19 cellular contexts compared by ENCODE assay signal in genomic region chr19:49605605-49606004, GRCh38. TPM values are rescaled to one million over a fixed set of nuclear protein-coding genes. Genes with fewer than 3 reads are reported as not detected.
DNase-seq lines count a peak whose midpoint lies in the region; ATAC-seq and TF ChIP-seq lines count a peak whose summit lies in the region.
"Had no signal": no experiment of that assay in that cellular context is flagged by ENCODE, and none has a peak within 500 bp of the region (broad histone marks: within the 10 kb centered on the region; RNA-seq: fewer than 3 reads in every experiment).

No MANE protein-coding gene starts in this region.

- no peaks in the 10 kb centered on the region for H3K27me3 Mint-ChIP-seq in activated CD4-positive, alpha-beta T cell treated with anti-CD3 and anti-CD28 coated beads for 36 hours
- H3K27me3 Mint-ChIP-seq in naive thymus-derived CD4-positive, alpha-beta T cell, result no peaks in the 10 kb centered on the region

- TF ChIP-seq POLR2A in gastrocnemius medialis (IDR thresholded peaks at IDR 0.05), result no peak

- no peaks in the 10 kb centered on the region for H3K27me3 ChIP-seq in gastrocnemius medialis
- H3K27me3 ChIP-seq in naive thymus-derived CD4-positive, alpha-beta T cell (ENCODE audit: control insufficient read depth in 2 of 2, insufficient read depth in 2 of 2, low read length in 2 of 2), result no peaks in the 10 kb centered on the region

- peak; percentile 16 for ATAC-seq in activated CD4-positive, alpha-beta T cell treated with anti-CD3 and anti-CD28 coated beads for 36 hours
- ATAC-seq in gastrocnemius medialis, result peak; percentile 74 to 82
- ATAC-seq in naive thymus-derived CD4-positive, alpha-beta T cell, result no peak

- H3K4me1 ChIP-seq in HEK293 (ENCODE audit: control insufficient read depth, insufficient read depth, low read length) (no peaks in the 10 kb centered on the region), gastrocnemius medialis (peaks cover 7 to 9% of the 10 kb centered on the region in 2 donors)
- no peaks in the 10 kb centered on the region for H3K4me1 ChIP-seq in naive thymus-derived CD4-positive, alpha-beta T cell (ENCODE audit: control insufficient read depth in 2 of 2, insufficient read depth in 2 of 2, low read length in 2 of 2)

- no peaks in the 10 kb centered on the region for H3K9me3 ChIP-seq in HEK293 (ENCODE audit: control insufficient read depth, insufficient read depth, low read depth, low read length)
- H3K9me3 ChIP-seq in gastrocnemius medialis, result no peaks in the 10 kb centered on the region
- no peaks in the 10 kb centered on the region for H3K9me3 ChIP-seq in naive thymus-derived CD4-positive, alpha-beta T cell (ENCODE audit: control insufficient read depth in 2 of 3, low read length in 3 of 3)

- peaks cover 11% of the 10 kb centered on the region for H3K4me1 Mint-ChIP-seq in activated CD4-positive, alpha-beta T cell treated with anti-CD3 and anti-CD28 coated beads for 36 hours
- peaks cover 2 to 28% (median 18%) of the 10 kb centered on the region in 7 donors for H3K4me1 Mint-ChIP-seq in naive thymus-derived CD4-positive, alpha-beta T cell

- in situ Hi-C loops in gastrocnemius medialis (cut with MboI; ENCODE audit: low sequenced_read_pairs in 4 of 4), result no loop called here

- peaks cover 29% of the 10 kb centered on the region for H3K36me3 Mint-ChIP-seq in activated CD4-positive, alpha-beta T cell treated with anti-CD3 and anti-CD28 coated beads for 36 hours (ENCODE audit: low read depth)
- H3K36me3 Mint-ChIP-seq in naive thymus-derived CD4-positive, alpha-beta T cell, result peaks cover 0 to 13% (median 11%) of the 10 kb centered on the region in 5 donors

- no peak overlapping the region for H3K27ac Mint-ChIP-seq in activated CD4-positive, alpha-beta T cell treated with anti-CD3 and anti-CD28 coated beads for 36 hours
- H3K27ac Mint-ChIP-seq in naive thymus-derived CD4-positive, alpha-beta T cell, result peak overlapping the region in 1 of 9 donors; percentile 38

- H3K9me3 Mint-ChIP-seq in activated CD4-positive, alpha-beta T cell treated with anti-CD3 and anti-CD28 coated beads for 36 hours (ENCODE audit: low read depth), result no peaks in the 10 kb centered on the region
- no peaks in the 10 kb centered on the region for H3K9me3 Mint-ChIP-seq in naive thymus-derived CD4-positive, alpha-beta T cell

- CTCF ChIA-PET in activated CD4-positive, alpha-beta T cell treated with anti-CD3 and anti-CD28 coated beads for 36 hours (lab: Charles Lee), result interaction anchor here (1.1 kb wide), 1 partner anchor 13 kb away, joined by 4 read pairs; no protein-coding TSS in a partner anchor
- CTCF ChIA-PET in HEK293 (lab: Yijun Ruan, JAX), result no interaction called here
- CTCF ChIA-PET in naive thymus-derived CD4-positive, alpha-beta T cell (lab: Charles Lee), result no interaction called here

- intact Hi-C loops in activated CD4-positive, alpha-beta T cell treated with anti-CD3 and anti-CD28 coated beads for 36 hours (cut with DNase I, micrococcal nuclease), result no loop called here
- intact Hi-C loops in gastrocnemius medialis (cut with DNase I; ENCODE audit: low total_unique reads), result no loop called here
- intact Hi-C loops in naive thymus-derived CD4-positive, alpha-beta T cell (cut with micrococcal nuclease), result no loop called here

- H3K36me3 ChIP-seq in HEK293 (ENCODE audit: control insufficient read depth in 2 of 2, insufficient read depth in 1 of 2, low read length in 2 of 2) (peaks cover 69 to 89% of the 10 kb centered on the region in 2 experiments), gastrocnemius medialis (peaks cover 0 to 32% of the 10 kb centered on the region in 2 donors)
- peaks cover 0 to 91% (median 16%) of the 10 kb centered on the region in 3 experiments for H3K36me3 ChIP-seq in naive thymus-derived CD4-positive, alpha-beta T cell (ENCODE audit: control insufficient read depth in 2 of 3, insufficient read depth in 3 of 3, low read length in 3 of 3)

- H3K4me3 ChIP-seq in HEK293 (ENCODE audit: low read depth, low read length) (no peak overlapping the region), gastrocnemius medialis (no peak overlapping the region)
- no peak overlapping the region for H3K4me3 ChIP-seq in naive thymus-derived CD4-positive, alpha-beta T cell (ENCODE audit: low read length)

- TF ChIP-seq CTCF in HEK293 (tag by site-specific recombination; IDR thresholded peaks at IDR 0.05) (no peak), gastrocnemius medialis (IDR thresholded peaks at IDR 0.05 in 4 of 5, conservative IDR thresholded peaks at IDR 0.05 in 1 of 5) (no peak), GM20000 (IDR thresholded peaks at IDR 0.05; ENCODE audit: extremely low read depth, missing control alignments) (no peak)

- H3K27ac ChIP-seq in HEK293 (ENCODE audit: extremely low read depth, low read depth, low read length), result 0 out of 2 replicates have a peak overlapping the region, but pooled peaks have one; percentile 24
- peak overlapping the region; percentile 58 to 72 (median 68) for H3K27ac ChIP-seq in gastrocnemius medialis
- no peak overlapping the region for H3K27ac ChIP-seq in naive thymus-derived CD4-positive, alpha-beta T cell (ENCODE audit: low read depth, low read length)

- H3K4me3 Mint-ChIP-seq in activated CD4-positive, alpha-beta T cell treated with anti-CD3 and anti-CD28 coated beads for 36 hours, result no peak overlapping the region
- no peak overlapping the region for H3K4me3 Mint-ChIP-seq in naive thymus-derived CD4-positive, alpha-beta T cell

- POLR2A ChIA-PET in activated CD4-positive, alpha-beta T cell treated with anti-CD3 and anti-CD28 coated beads for 36 hours (lab: Charles Lee), result no interaction called here
- POLR2A ChIA-PET in HEK293 (lab: Yijun Ruan, JAX), result interaction anchor here (0.6 kb wide), 1 partner anchor 144 kb away, joined by 3 read pairs; no protein-coding TSS in a partner anchor
- POLR2A ChIA-PET in naive thymus-derived CD4-positive, alpha-beta T cell (lab: Charles Lee), result no interaction called here

- DNase-seq in activated CD4-positive, alpha-beta T cell treated with anti-CD3 and anti-CD28 coated beads for 36 hours, result no peak
- DNase-seq in activated CD4-positive, alpha-beta T cell treated with anti-CD3 and anti-CD28 coated beads, Interleukin-2, amount 50 U/mL, for 1 hour, result no peak
- peak; percentile 37 to 79 for DNase-seq in gastrocnemius medialis
- DNase-seq in naive thymus-derived CD4-positive, alpha-beta T cell, result no peak
- no peak for DNase-seq in GM20000 (ENCODE audit: low spot score)
- DNase-seq: AML-193, DMS79 treated with DMSO at 0.1 percent for 48 hours, Karpas-422, NCI-H1105 treated with DMSO at 0.1 percent for 48 hours, NCI-H2029 treated with DMSO at 0.1 percent for 48 hours, NCI-H2171, NCI-H345, NCI-H524, NCI-H82, OCI-M1, SHP77 had no signal

TF ChIP-seq in HEK293, 187 proteins besides CTCF, POLR2A, EP300 and RAD21:
- peak; percentile 77 for TF ChIP-seq ZNF623 (tag by site-specific recombination; IDR thresholded peaks at IDR 0.05)
- no peak for TF ChIP-seq ZFP37 (tag by site-specific recombination; IDR thresholded peaks at IDR 0.05)
TF ChIP-seq in HEK293: peak in this region for 1.

RNA-seq across cellular contexts. Expression of gene PRR12, which starts 14.6 kb away (rescaled TPM):
- 10 to 100 TPM; 21.0 to 22.7 TPM for total RNA-seq in activated CD4-positive, alpha-beta T cell treated with anti-CD3 and anti-CD28 coated beads for 36 hours
- total RNA-seq in gastrocnemius medialis, result 1 to 10 TPM; 3.4 to 7.7 (median 3.8) TPM
- total RNA-seq in naive thymus-derived CD4-positive, alpha-beta T cell, result 10 to 100 TPM; 45.6 to 69.4 (median 60.0) TPM
- under 1 TPM; 0.25 to 0.74 TPM for polyA plus RNA-seq in naive thymus-derived CD4-positive, alpha-beta T cell

RNA-seq across cellular contexts. Expression of gene PRRG2, which starts 24.5 kb away (rescaled TPM):
- total RNA-seq in activated CD4-positive, alpha-beta T cell treated with anti-CD3 and anti-CD28 coated beads for 36 hours, result 1 to 10 TPM in 1 of 2 experiments, under 1 TPM in 1; 0.81 to 1.6 TPM
- total RNA-seq in gastrocnemius medialis, result 1 to 10 TPM in 3 of 4 donors, not detected in 1; 1.4 to 4.6 (median 3.8) TPM
- 1 to 10 TPM in 2 of 5 experiments, under 1 TPM in 3; 0.44 to 2.9 (median 0.58) TPM for total RNA-seq in naive thymus-derived CD4-positive, alpha-beta T cell
- under 1 TPM in 1 of 2 donors, not detected in 1; 0.30 TPM for polyA plus RNA-seq in naive thymus-derived CD4-positive, alpha-beta T cell
- total RNA-seq: M059J, RPMI7951 had no signal

RNA-seq across cellular contexts. Expression of gene NOSIP, which starts 25.2 kb away (rescaled TPM):
- 10 to 100 TPM; 71.4 to 73.1 TPM for total RNA-seq in activated CD4-positive, alpha-beta T cell treated with anti-CD3 and anti-CD28 coated beads for 36 hours
- 10 to 100 TPM; 62.4 to 92.8 (median 78.9) TPM for total RNA-seq in gastrocnemius medialis
- total RNA-seq in naive thymus-derived CD4-positive, alpha-beta T cell, result 100 to 1,000 TPM; 222 to 267 (median 228) TPM
- polyA plus RNA-seq in naive thymus-derived CD4-positive, alpha-beta T cell, result 1,000 to 10,000 TPM in 1 of 2 donors, 100 to 1,000 TPM in 1; 933 to 1,232 TPM

RNA-seq across cellular contexts. Expression of gene RRAS, which starts 34.3 kb away (rescaled TPM):
- 10 to 100 TPM in 1 of 2 experiments, 1 to 10 TPM in 1; 9.7 to 11.7 TPM for total RNA-seq in activated CD4-positive, alpha-beta T cell treated with anti-CD3 and anti-CD28 coated beads for 36 hours
- 10 to 100 TPM; 12.4 to 26.2 (median 24.2) TPM for total RNA-seq in gastrocnemius medialis
- 10 to 100 TPM; 11.0 to 18.6 (median 13.8) TPM for total RNA-seq in naive thymus-derived CD4-positive, alpha-beta T cell
- 10 to 100 TPM; 31.8 to 37.0 TPM for polyA plus RNA-seq in naive thymus-derived CD4-positive, alpha-beta T cell

RNA-seq across cellular contexts. Expression of gene SCAF1, which starts 36.4 kb away (rescaled TPM):
- 10 to 100 TPM; 43.3 to 64.0 TPM for total RNA-seq in activated CD4-positive, alpha-beta T cell treated with anti-CD3 and anti-CD28 coated beads for 36 hours
- total RNA-seq in gastrocnemius medialis, result 10 to 100 TPM; 13.7 to 36.1 (median 32.9) TPM
- 10 to 100 TPM; 35.0 to 74.9 (median 48.8) TPM for total RNA-seq in naive thymus-derived CD4-positive, alpha-beta T cell
- 1 to 10 TPM; 1.4 to 3.7 TPM for polyA plus RNA-seq in naive thymus-derived CD4-positive, alpha-beta T cell

Comparison
In these comparisons a context has a peak if more than half of its experiments do, and no peak if none do; other contexts are left out.
1. DNase-seq: peak in gastrocnemius medialis (2 of 2); none in activated CD4-positive, alpha-beta T cell treated with anti-CD3 and anti-CD28 coated beads for 36 hours (single experiment), activated CD4-positive, alpha-beta T cell treated with anti-CD3 and anti-CD28 coated beads, Interleukin-2, amount 50 U/mL, for 1 hour (single experiment), naive thymus-derived CD4-positive, alpha-beta T cell (0 of 9) and GM20000 (single experiment).